In the genomic region with DNA sequence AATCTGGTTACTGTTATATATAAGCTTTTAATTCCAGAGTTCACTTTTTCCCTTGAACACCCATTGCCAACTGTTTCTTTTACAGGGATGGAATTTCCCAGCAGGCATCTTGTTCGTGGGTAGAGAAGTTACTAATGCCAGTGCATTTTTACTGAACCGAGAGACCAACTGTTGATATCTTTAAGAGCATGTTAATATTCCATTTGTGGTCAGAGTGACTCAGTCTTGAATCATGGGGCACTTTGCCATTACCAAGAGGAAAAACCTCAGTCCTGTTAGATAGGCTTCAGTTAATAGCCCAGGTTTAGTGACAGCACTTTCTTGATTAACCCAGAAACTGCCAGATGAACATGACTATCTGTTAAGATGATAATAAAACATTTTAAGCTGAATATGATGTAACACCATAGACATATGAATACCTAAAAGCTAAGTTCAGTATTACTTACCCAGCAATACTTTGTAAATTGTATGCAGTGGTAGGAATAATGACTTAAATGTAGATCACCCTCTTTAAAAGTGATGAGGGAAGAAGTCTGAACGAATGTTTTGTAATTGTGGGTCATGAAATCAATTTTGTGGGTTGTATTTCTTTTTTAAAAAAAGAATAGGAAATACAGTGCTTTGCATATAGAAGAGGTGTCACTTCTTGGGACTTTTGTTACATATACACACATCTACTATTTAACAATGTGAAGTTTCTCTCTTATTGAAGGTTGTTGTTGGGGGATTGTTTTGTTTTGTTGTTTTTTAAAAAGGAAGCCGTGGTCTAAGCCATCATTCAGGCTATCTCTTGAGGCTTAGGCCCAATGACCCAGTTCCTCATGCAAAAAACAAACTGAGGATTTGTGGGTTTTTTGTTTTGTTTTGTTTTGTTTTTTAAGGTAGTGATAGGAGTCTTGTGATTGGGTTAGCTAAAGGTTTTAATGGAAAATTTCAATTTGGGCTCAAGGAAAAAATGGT, we compare ENCODE assay signal across 1 cellular context.
TF ChIP-seq lines count a peak whose summit lies in the region.

No MANE protein-coding gene starts in this region.

TF ChIP-seq in GM23338, 12 proteins besides CTCF, POLR2A, EP300 and RAD21 (continued from another document):
- TF ChIP-seq, protein P1, sequence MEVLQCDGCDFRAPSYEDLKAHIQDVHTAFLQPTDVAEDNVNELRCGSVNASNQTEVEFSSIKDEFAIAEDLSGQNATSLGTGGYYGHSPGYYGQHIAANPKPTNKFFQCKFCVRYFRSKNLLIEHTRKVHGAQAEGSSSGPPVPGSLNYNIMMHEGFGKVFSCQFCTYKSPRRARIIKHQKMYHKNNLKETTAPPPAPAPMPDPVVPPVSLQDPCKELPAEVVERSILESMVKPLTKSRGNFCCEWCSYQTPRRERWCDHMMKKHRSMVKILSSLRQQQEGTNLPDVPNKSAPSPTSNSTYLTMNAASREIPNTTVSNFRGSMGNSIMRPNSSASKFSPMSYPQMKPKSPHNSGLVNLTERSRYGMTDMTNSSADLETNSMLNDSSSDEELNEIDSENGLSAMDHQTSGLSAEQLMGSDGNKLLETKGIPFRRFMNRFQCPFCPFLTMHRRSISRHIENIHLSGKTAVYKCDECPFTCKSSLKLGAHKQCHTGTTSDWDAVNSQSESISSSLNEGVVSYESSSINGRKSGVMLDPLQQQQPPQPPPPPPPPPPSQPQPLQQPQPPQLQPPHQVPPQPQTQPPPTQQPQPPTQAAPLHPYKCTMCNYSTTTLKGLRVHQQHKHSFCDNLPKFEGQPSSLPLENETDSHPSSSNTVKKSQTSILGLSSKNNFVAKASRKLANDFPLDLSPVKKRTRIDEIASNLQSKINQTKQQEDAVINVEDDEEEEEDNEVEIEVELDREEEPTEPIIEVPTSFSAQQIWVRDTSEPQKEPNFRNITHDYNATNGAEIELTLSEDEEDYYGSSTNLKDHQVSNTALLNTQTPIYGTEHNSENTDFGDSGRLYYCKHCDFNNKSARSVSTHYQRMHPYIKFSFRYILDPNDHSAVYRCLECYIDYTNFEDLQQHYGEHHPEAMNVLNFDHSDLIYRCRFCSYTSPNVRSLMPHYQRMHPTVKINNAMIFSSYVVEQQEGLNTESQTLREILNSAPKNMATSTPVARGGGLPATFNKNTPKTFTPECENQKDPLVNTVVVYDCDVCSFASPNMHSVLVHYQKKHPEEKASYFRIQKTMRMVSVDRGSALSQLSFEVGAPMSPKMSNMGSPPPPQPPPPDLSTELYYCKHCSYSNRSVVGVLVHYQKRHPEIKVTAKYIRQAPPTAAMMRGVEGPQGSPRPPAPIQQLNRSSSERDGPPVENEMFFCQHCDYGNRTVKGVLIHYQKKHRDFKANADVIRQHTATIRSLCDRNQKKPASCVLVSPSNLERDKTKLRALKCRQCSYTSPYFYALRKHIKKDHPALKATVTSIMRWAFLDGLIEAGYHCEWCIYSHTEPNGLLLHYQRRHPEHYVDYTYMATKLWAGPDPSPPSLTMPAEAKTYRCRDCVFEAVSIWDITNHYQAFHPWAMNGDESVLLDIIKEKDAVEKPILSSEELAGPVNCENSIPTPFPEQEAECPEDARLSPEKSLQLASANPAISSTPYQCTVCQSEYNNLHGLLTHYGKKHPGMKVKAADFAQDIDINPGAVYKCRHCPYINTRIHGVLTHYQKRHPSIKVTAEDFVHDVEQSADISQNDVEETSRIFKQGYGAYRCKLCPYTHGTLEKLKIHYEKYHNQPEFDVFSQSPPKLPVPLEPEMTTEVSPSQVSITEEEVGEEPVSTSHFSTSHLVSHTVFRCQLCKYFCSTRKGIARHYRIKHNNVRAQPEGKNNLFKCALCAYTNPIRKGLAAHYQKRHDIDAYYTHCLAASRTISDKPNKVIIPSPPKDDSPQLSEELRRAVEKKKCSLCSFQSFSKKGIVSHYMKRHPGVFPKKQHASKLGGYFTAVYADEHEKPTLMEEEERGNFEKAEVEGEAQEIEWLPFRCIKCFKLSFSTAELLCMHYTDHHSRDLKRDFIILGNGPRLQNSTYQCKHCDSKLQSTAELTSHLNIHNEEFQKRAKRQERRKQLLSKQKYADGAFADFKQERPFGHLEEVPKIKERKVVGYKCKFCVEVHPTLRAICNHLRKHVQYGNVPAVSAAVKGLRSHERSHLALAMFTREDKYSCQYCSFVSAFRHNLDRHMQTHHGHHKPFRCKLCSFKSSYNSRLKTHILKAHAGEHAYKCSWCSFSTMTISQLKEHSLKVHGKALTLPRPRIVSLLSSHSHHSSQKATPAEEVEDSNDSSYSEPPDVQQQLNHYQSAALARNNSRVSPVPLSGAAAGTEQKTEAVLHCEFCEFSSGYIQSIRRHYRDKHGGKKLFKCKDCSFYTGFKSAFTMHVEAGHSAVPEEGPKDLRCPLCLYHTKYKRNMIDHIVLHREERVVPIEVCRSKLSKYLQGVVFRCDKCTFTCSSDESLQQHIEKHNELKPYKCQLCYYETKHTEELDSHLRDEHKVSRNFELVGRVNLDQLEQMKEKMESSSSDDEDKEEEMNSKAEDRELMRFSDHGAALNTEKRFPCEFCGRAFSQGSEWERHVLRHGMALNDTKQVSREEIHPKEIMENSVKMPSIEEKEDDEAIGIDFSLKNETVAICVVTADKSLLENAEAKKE (CRISPR knock-in tag; IDR thresholded peaks at IDR 0.05), result no peak
- TF ChIP-seq EZH2 (IDR thresholded peaks at IDR 0.05; ENCODE audit: low read depth, unreplicated experiment) (no peak), EZH2phosphoT487 (IDR thresholded peaks at IDR 0.05; ENCODE audit: unreplicated experiment) (no peak), ZNF331 (CRISPR knock-in tag; IDR thresholded peaks at IDR 0.05; ENCODE audit: low read depth) (no peak)
